1 cellular context compared by ENCODE assay signal in the genomic region with DNA sequence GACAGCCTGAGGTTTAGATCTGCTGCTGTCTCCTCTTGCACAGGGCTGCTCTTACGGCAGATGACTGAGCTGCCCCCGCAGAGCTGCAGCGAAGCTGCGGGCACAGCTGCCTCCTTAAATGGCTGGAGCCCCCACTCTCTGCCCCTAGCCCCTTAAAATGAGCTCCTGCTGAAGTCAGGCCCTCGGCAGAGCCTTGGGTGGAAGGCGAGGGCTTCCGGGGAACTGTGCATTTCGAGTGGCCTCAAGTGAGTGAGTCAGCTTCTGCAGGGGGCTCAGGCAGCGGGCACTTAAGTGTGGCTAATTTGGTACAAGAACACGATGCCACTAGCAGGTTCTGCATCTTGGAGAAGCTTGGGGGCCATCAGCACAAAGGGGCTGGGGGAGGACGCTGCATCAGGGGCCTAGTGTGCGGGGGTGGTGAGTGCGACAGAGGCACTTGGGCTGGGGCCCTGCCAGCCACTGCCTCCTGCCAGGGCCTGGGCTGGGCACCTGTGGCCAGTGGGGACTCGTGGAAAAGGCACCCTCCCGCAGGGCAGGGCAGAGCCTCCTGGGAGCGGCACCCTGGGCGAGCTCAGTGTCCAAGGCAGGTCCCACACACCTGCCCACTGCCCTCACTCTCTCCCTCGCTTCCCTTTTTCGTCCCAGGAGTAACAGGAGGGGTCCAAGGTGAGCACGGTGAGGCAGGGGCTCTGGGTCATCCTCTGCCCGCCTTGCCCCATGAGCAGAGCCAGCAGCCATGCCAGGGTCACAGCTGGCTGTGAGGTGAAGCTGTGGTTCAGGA.
TF ChIP-seq lines count a peak whose summit lies in the region.

No MANE protein-coding gene starts in this region.

TF ChIP-seq in WTC11, 78 proteins besides CTCF, POLR2A, EP300 and RAD21 (continued from another document):
- TF ChIP-seq, protein P1, sequence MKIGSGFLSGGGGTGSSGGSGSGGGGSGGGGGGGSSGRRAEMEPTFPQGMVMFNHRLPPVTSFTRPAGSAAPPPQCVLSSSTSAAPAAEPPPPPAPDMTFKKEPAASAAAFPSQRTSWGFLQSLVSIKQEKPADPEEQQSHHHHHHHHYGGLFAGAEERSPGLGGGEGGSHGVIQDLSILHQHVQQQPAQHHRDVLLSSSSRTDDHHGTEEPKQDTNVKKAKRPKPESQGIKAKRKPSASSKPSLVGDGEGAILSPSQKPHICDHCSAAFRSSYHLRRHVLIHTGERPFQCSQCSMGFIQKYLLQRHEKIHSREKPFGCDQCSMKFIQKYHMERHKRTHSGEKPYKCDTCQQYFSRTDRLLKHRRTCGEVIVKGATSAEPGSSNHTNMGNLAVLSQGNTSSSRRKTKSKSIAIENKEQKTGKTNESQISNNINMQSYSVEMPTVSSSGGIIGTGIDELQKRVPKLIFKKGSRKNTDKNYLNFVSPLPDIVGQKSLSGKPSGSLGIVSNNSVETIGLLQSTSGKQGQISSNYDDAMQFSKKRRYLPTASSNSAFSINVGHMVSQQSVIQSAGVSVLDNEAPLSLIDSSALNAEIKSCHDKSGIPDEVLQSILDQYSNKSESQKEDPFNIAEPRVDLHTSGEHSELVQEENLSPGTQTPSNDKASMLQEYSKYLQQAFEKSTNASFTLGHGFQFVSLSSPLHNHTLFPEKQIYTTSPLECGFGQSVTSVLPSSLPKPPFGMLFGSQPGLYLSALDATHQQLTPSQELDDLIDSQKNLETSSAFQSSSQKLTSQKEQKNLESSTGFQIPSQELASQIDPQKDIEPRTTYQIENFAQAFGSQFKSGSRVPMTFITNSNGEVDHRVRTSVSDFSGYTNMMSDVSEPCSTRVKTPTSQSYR (CRISPR knock-in tag; IDR thresholded peaks at IDR 0.05), result no peak
- no peak for TF ChIP-seq HMGA2 (CRISPR knock-in tag; IDR thresholded peaks at IDR 0.05)
- TF ChIP-seq, protein P2, sequence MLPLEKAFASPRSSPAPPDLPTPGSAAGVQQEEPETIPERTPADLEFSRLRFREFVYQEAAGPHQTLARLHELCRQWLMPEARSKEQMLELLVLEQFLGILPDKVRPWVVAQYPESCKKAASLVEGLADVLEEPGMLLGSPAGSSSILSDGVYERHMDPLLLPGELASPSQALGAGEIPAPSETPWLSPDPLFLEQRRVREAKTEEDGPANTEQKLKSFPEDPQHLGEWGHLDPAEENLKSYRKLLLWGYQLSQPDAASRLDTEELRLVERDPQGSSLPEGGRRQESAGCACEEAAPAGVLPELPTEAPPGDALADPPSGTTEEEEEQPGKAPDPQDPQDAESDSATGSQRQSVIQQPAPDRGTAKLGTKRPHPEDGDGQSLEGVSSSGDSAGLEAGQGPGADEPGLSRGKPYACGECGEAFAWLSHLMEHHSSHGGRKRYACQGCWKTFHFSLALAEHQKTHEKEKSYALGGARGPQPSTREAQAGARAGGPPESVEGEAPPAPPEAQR (CRISPR knock-in tag; IDR thresholded peaks at IDR 0.05), result no peak
- TF ChIP-seq, protein P3, sequence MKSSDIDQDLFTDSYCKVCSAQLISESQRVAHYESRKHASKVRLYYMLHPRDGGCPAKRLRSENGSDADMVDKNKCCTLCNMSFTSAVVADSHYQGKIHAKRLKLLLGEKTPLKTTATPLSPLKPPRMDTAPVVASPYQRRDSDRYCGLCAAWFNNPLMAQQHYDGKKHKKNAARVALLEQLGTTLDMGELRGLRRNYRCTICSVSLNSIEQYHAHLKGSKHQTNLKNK (CRISPR knock-in tag; IDR thresholded peaks at IDR 0.05), result no peak
- TF ChIP-seq, protein P4, sequence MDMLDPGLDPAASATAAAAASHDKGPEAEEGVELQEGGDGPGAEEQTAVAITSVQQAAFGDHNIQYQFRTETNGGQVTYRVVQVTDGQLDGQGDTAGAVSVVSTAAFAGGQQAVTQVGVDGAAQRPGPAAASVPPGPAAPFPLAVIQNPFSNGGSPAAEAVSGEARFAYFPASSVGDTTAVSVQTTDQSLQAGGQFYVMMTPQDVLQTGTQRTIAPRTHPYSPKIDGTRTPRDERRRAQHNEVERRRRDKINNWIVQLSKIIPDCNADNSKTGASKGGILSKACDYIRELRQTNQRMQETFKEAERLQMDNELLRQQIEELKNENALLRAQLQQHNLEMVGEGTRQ (CRISPR knock-in tag; IDR thresholded peaks at IDR 0.05), result no peak
